ENCODE assay signal across 8 cellular contexts in the genomic region with DNA sequence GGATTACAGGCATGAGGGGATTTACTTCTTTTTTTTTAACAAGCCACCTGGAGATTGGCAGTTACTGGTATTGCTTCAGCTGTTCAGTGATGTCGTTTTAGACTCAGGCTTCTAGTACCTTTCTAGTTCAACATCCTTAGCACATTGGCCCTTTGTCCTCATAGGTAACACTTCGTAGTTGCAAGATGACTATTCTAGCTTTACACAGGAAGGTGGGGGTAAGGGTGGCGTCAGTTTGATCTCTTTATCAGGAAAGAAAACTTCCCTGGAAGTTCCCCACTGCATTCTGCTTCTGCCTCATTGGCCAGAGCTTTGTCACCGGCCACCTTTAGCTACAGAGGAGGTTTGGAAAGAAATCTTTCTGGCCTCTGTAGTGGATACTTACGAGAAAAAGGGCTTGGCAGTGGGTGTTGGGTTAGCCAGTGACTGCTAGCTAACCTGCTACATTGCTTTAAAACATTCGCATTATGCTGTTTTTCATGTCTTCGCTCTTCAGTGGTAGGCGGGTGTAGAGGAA. TPM values are rescaled to one million over a fixed set of nuclear protein-coding genes. Genes with fewer than 3 reads are reported as not detected.
DNase-seq lines count a peak whose midpoint lies in the region; ATAC-seq, FAIRE-seq and TF ChIP-seq lines count a peak whose summit lies in the region.

No MANE protein-coding gene starts in this region.

- intact Hi-C loops in Right ventricle myocardium inferior (cut with DNase I): no loop called here
- intact Hi-C loops in endothelial cell of umbilical vein (cut with micrococcal nuclease): no loop called here

- peaks cover 4% of the 10 kb centered on the region for H3K4me1 ChIP-seq in cardiac muscle cell (ENCODE audit: low read depth)
- peaks cover 4% of the 10 kb centered on the region for H3K4me1 ChIP-seq in endothelial cell of umbilical vein (ENCODE audit: control insufficient read depth, extremely low read depth, insufficient read depth, low read length)

- TF ChIP-seq POLR2A in endothelial cell of umbilical vein (IDR thresholded peaks at IDR 0.05; ENCODE audit: low read depth, low read length): no peak

- H3K36me3 ChIP-seq in cardiac muscle cell: no peaks in the 10 kb centered on the region
- peaks cover 0 to 3% of the 10 kb centered on the region in 2 experiments for H3K36me3 ChIP-seq in endothelial cell of umbilical vein (ENCODE audit: control insufficient read depth in 2 of 2, extremely low read depth in 1 of 2, insufficient read depth in 2 of 2, low read length in 2 of 2)

- no peak for TF ChIP-seq CTCF in cardiac muscle cell (IDR thresholded peaks at IDR 0.05; ENCODE audit: low read depth, low read length)
- TF ChIP-seq CTCF in endothelial cell of umbilical vein (IDR thresholded peaks at IDR 0.05; ENCODE audit: extremely low read depth in 1 of 2, insufficient read depth in 1 of 2, low read depth in 1 of 2, low read length in 2 of 2): no peak

- H3K4me2 ChIP-seq in endothelial cell of umbilical vein (ENCODE audit: insufficient read depth, low read length): no peak overlapping the region

- H3K9ac ChIP-seq in endothelial cell of umbilical vein (replicated peaks; ENCODE audit: extremely low read depth, insufficient read depth, low read length): no peak overlapping the region

- peak; percentile 2 to 9 for DNase-seq in cardiac muscle cell (ENCODE audit: low read depth in 1 of 2, low spot score in 1 of 2)
- no peak for DNase-seq in Right ventricle myocardium inferior (ENCODE audit: missing footprints)
- peak; percentile 28 for DNase-seq in LHCN-M2 (ENCODE audit: low read depth)
- peak; percentile 48 for DNase-seq in endothelial cell of umbilical vein (ENCODE audit: low read depth, low spot score)
- no peak for DNase-seq in NK-92 (lab: John Stamatoyannopoulos, UW; ENCODE audit: unreplicated experiment)
- no peak for DNase-seq in NCI-H2196 (lab: John Stamatoyannopoulos, UW; ENCODE audit: unreplicated experiment)

- H3K9me1 ChIP-seq in endothelial cell of umbilical vein (replicated peaks; ENCODE audit: control insufficient read depth, extremely low read depth, insufficient read depth, low read length): no peaks in the 10 kb centered on the region

- H3K27ac ChIP-seq in cardiac muscle cell (peak overlapping the region; percentile 61), endothelial cell of umbilical vein (ENCODE audit: insufficient read depth, low read depth, low read length) (no peak overlapping the region)

- dilution Hi-C loops in endothelial cell of umbilical vein (cut with MboI; ENCODE audit: extremely low pct_ligation_motif_present, low sequenced_read_pairs): no loop called here

- FAIRE-seq in endothelial cell of umbilical vein (lab: Jason Lieb, UNC): peak; percentile 60

- CTCF ChIA-PET in endothelial cell of umbilical vein (lab: Charles Lee): interaction anchor here (1.1 to 1.6 kb wide), 2 partner anchors 18 to 19 kb away, joined by 3 to 7 read pairs; no protein-coding TSS in a partner anchor

- no peaks in the 10 kb centered on the region for H4K20me1 ChIP-seq in endothelial cell of umbilical vein (replicated peaks; ENCODE audit: control insufficient read depth, extremely low read depth, insufficient read depth, low read length)

- no peaks in the 10 kb centered on the region for H3K79me2 ChIP-seq in endothelial cell of umbilical vein (ENCODE audit: control insufficient read depth, insufficient read depth, low read length)

- H3K9me3 ChIP-seq in cardiac muscle cell (ENCODE audit: low read depth) (no peaks in the 10 kb centered on the region), endothelial cell of umbilical vein (replicated peaks; ENCODE audit: control insufficient read depth, insufficient read depth, low read length) (no peaks in the 10 kb centered on the region)

- no peak overlapping the region for H2AFZ ChIP-seq in endothelial cell of umbilical vein (ENCODE audit: low read depth, low read length)

- H3K4me3 ChIP-seq in cardiac muscle cell: no peak overlapping the region
- H3K4me3 ChIP-seq in endothelial cell of umbilical vein (replicated peaks in 1 of 3; ENCODE audit: insufficient read depth in 1 of 3, low read depth in 1 of 3, low read length in 3 of 3): no peak overlapping the region

- H3K27me3 ChIP-seq in cardiac muscle cell: no peaks in the 10 kb centered on the region
- H3K27me3 ChIP-seq in endothelial cell of umbilical vein (ENCODE audit: control insufficient read depth in 2 of 2, insufficient read depth in 2 of 2, low read length in 2 of 2): no peaks in the 10 kb centered on the region

- ATAC-seq in Right ventricle myocardium inferior: no peak
- ATAC-seq in GM21515 (IDR thresholded peaks at IDR 0.05; ENCODE audit: unreplicated experiment): no peak
- ATAC-seq in GM19452 (IDR thresholded peaks at IDR 0.05; ENCODE audit: unreplicated experiment): no peak

- POLR2A ChIA-PET in endothelial cell of umbilical vein (lab: Charles Lee): interaction anchor here (0.6 kb wide), 1 partner anchor 45 kb away, joined by 4 read pairs; no protein-coding TSS in a partner anchor

- BruUV-seq in endothelial cell of umbilical vein (replicated peaks; lab: Mats Ljungman, UMichigan): no TSS peak

TF ChIP-seq in endothelial cell of umbilical vein, 7 proteins besides CTCF, POLR2A, EP300 and RAD21:
- TF ChIP-seq GATA2 (IDR thresholded peaks at IDR 0.05; ENCODE audit: insufficient read depth, insufficient read length, low read depth, low read length): no peak
- no peak for TF ChIP-seq EZH2 (IDR thresholded peaks at IDR 0.05; ENCODE audit: borderline replicate concordance, low read depth, low read length, severe bottlenecking)
- TF ChIP-seq MAX (IDR thresholded peaks at IDR 0.05; ENCODE audit: insufficient read depth, insufficient read length): no peak
- no peak for TF ChIP-seq JUN (IDR thresholded peaks at IDR 0.05; ENCODE audit: borderline replicate concordance, insufficient read depth, insufficient read length, low read depth)
- TF ChIP-seq POLR2AphosphoS5 (IDR thresholded peaks at IDR 0.05; ENCODE audit: insufficient read depth, low read depth, low read length): no peak
- no peak for TF ChIP-seq FOS (IDR thresholded peaks at IDR 0.05; ENCODE audit: borderline replicate concordance, insufficient read depth, low read length)
- no peak for TF ChIP-seq MYC (IDR thresholded peaks at IDR 0.05; ENCODE audit: low read depth, low read length)

RNA-seq across cellular contexts. Expression of gene SFI1, which starts 40.7 kb away (rescaled TPM):
- total RNA-seq in cardiac muscle cell (18.2 and 23.8 TPM in 2 replicates), Right ventricle myocardium inferior (6.7 TPM), LHCN-M2 (2014; rRNA removed) (15.3 and 16.0 TPM in 2 replicates), endothelial cell of umbilical vein (38.3 and 46.4 TPM in 2 replicates)
- polyA plus RNA-seq in cardiac muscle cell (13.6 and 22.0 TPM in 2 replicates), endothelial cell of umbilical vein (12.5 and 14.2 TPM in 2 replicates)
- 6.7 TPM for polyA plus RNA-seq in LHCN-M2 (2012)
- polyA plus RNA-seq in endothelial cell of umbilical vein (2011; cell fraction: cytosol; rRNA removed): 7.5 and 9.0 TPM in 2 replicates
- 118 and 129 TPM in 2 replicates for polyA plus RNA-seq in endothelial cell of umbilical vein (2011; cell fraction: nucleus; rRNA removed)
- 10.9 and 13.4 TPM in 2 replicates for polyA plus RNA-seq in endothelial cell of umbilical vein (2012)
- 30.2 and 38.8 TPM in 2 replicates for polyA minus RNA-seq in endothelial cell of umbilical vein
- 3.8 TPM for polyA minus RNA-seq in endothelial cell of umbilical vein (2011; cell fraction: cytosol; rRNA and poly(A)+ RNA removed)
- 55.4 and 69.0 TPM in 2 replicates for polyA minus RNA-seq in endothelial cell of umbilical vein (2011; cell fraction: nucleus; rRNA and poly(A)+ RNA removed)

RNA-seq across cellular contexts. Expression of gene EIF4ENIF1, which starts 47.4 kb away (rescaled TPM):
- 15.8 and 18.0 TPM in 2 replicates for total RNA-seq in cardiac muscle cell
- 26.5 and 38.7 TPM in 2 replicates for polyA plus RNA-seq in cardiac muscle cell
- total RNA-seq in Right ventricle myocardium inferior: 30.5 TPM
- total RNA-seq in LHCN-M2 (2014; rRNA removed): 11.9 and 12.3 TPM in 2 replicates
- 14.0 TPM for polyA plus RNA-seq in LHCN-M2 (2012)
- total RNA-seq in endothelial cell of umbilical vein: 36.6 and 38.7 TPM in 2 replicates
- polyA plus RNA-seq in endothelial cell of umbilical vein: 22.4 and 22.8 TPM in 2 replicates
- 18.1 and 20.5 TPM in 2 replicates for polyA plus RNA-seq in endothelial cell of umbilical vein (2011; cell fraction: cytosol; rRNA removed)
- polyA plus RNA-seq in endothelial cell of umbilical vein (2011; cell fraction: nucleus; rRNA removed): 45.8 and 59.5 TPM in 2 replicates
- polyA plus RNA-seq in endothelial cell of umbilical vein (2012): 20.6 and 21.6 TPM in 2 replicates
- polyA minus RNA-seq in endothelial cell of umbilical vein: 30.2 and 42.8 TPM in 2 replicates
- polyA minus RNA-seq in endothelial cell of umbilical vein (2011; cell fraction: cytosol; rRNA and poly(A)+ RNA removed): 11.0 TPM
- 22.4 and 29.6 TPM in 2 replicates for polyA minus RNA-seq in endothelial cell of umbilical vein (2011; cell fraction: nucleus; rRNA and poly(A)+ RNA removed)

Comparison
In these comparisons a context has a peak if more than half of its experiments do, and no peak if none do; other contexts are left out.
1. DNase-seq: peak in cardiac muscle cell (2 of 2), LHCN-M2 (single experiment) and endothelial cell of umbilical vein (single experiment); none in Right ventricle myocardium inferior (single experiment), NK-92 (single experiment) and NCI-H2196 (single experiment).